In genomic region chr1:5982868-5983267, GRCh38 we compare ENCODE assay signal across 33 cellular contexts. TPM values are rescaled to one million over a fixed set of nuclear protein-coding genes. Genes with fewer than 3 reads are reported as not detected.
A peak's percentile ranks its signal among the peaks of the same experiment; 100 is the strongest.
DNase-seq lines count a peak whose midpoint lies in the region; ATAC-seq and TF ChIP-seq lines count a peak whose summit lies in the region.
"Had no signal": no experiment of that assay in that cellular context is flagged by ENCODE, and none has a peak within 500 bp of the region (broad histone marks: within the 10 kb centered on the region; RNA-seq: fewer than 3 reads in every experiment).

No MANE protein-coding gene starts in this region.

- intact Hi-C loops in right cardiac atrium (cut with DNase I) (no loop called here), PC-3 (cut with micrococcal nuclease) (no loop called here)

- H3K4me3 ChIP-seq in cardiac muscle cell (no peak overlapping the region), right cardiac atrium (ENCODE audit: low read length) (no peak overlapping the region), PC-3 (ENCODE audit: low read length) (no peak overlapping the region), fibroblast of mammary gland (ENCODE audit: control insufficient read depth, low read depth, low read length) (no peak overlapping the region)
- H3K4me3 ChIP-seq: esophagus squamous epithelium, left lung, smooth muscle cell, stomach, thyroid gland had no signal

- H2AFZ ChIP-seq in PC-3 (ENCODE audit: low read length): no peak overlapping the region

- H3K9me3 ChIP-seq in cardiac muscle cell (ENCODE audit: low read depth) (no peaks in the 10 kb centered on the region), right cardiac atrium (ENCODE audit: control insufficient read depth, low read length) (no peaks in the 10 kb centered on the region), PC-3 (ENCODE audit: low read length) (no peaks in the 10 kb centered on the region)
- H3K9me3 ChIP-seq: Caco-2, esophagus squamous epithelium, left lung, stomach, thyroid gland had no signal

- DNase-seq in cardiac muscle cell (ENCODE audit: low read depth in 1 of 2, low spot score in 1 of 2) (peak in 1 of 2 donors; percentile 73), right cardiac atrium (no peak), PC-3 (no peak), fibroblast of mammary gland (ENCODE audit: low read depth) (peak; percentile 93), HCEC 1CT (no peak), NCI-H2029 (lab: John Stamatoyannopoulos, UW) (no peak), NCI-H2171 treated with DMSO at 0.1 percent for 48 hours (lab: John Stamatoyannopoulos, UW) (no peak)
- DNase-seq: activated CD4-positive, alpha-beta T cell treated with anti-CD3 and anti-CD28 coated beads for 1 hour; activated CD8-positive, alpha-beta T cell treated with anti-CD3 and anti-CD28 coated beads, Interleukin-2, amount 10 ng/mL, durations not matched to agents 7 days and 5 days; activated T-cell treated with anti-CD3 and anti-CD28 coated beads for 4 hours; aorta; Caco-2; caudate nucleus; cortex of kidney; effector memory CD8-positive, alpha-beta T cell; esophagus squamous epithelium; GDM1; H9; Kasumi-1; left lung; MV-4-11; naive B cell; NCI-H1694; NCI-H748 treated with DMSO at 0.1 percent for 48 hours; OCI-M1; Right ventricle myocardium superior; stimulated activated CD4-positive, alpha-beta T cell treated with anti-CD3 and anti-CD28 coated beads, Interleukin-1b, Interleukin-23, amount 100 ng/mL, for 48 hours; stomach; thyroid gland had no signal

- H3K79me2 ChIP-seq in PC-3 (ENCODE audit: low read length): peaks cover 3% of the 10 kb centered on the region; the same call in 1 of the 2 replicates

- H3K9me2 ChIP-seq in PC-3 (replicated peaks; ENCODE audit: low read length): no peaks in the 10 kb centered on the region

- CTCF ChIA-PET in PC-3 (lab: Charles Lee): interaction anchor here (0.6 kb wide), 1 partner anchor 54 kb away, joined by 3 read pairs; no protein-coding TSS in a partner anchor

- H3K4me1 ChIP-seq in cardiac muscle cell (ENCODE audit: low read depth) (peaks cover 24% of the 10 kb centered on the region), right cardiac atrium (ENCODE audit: control insufficient read depth, insufficient read depth, low read length) (no peaks in the 10 kb centered on the region), PC-3 (ENCODE audit: insufficient read depth, low read length) (peaks cover 10% of the 10 kb centered on the region)
- H3K4me1 ChIP-seq: Caco-2 had no signal

- no peaks in the 10 kb centered on the region for H3K36me3 ChIP-seq in cardiac muscle cell
- H3K36me3 ChIP-seq in PC-3 (ENCODE audit: low read depth, low read length): peaks cover 7% of the 10 kb centered on the region; the same call in 1 of the 2 replicates
- H3K36me3 ChIP-seq: thyroid gland had no signal

- no TSS peak for BruUV-seq in PC-3 (replicated peaks; lab: Mats Ljungman, UMichigan)

- H4K20me1 ChIP-seq in PC-3 (ENCODE audit: low read length): no peaks in the 10 kb centered on the region

- H3K27ac ChIP-seq in cardiac muscle cell (peak overlapping the region; percentile 1), right cardiac atrium (ENCODE audit: low read length) (no peak overlapping the region), PC-3 (ENCODE audit: low read length) (peak overlapping the region; percentile 15; the same call in 1 of the 2 replicates)
- H3K27ac ChIP-seq: C4-2B, esophagus squamous epithelium, left lung, stomach, thyroid gland had no signal

- H3F3A ChIP-seq in PC-3 (ENCODE audit: low read length, unreplicated experiment): no peaks in the 10 kb centered on the region

- no peaks in the 10 kb centered on the region for H3K27me3 ChIP-seq in cardiac muscle cell
- no peaks in the 10 kb centered on the region for H3K27me3 ChIP-seq in right cardiac atrium (ENCODE audit: control insufficient read depth, insufficient read depth)
- H3K27me3 ChIP-seq in PC-3 (ENCODE audit: low read length): no peaks in the 10 kb centered on the region
- H3K27me3 ChIP-seq: esophagus squamous epithelium, left lung, stomach, thyroid gland had no signal

- no peak for ATAC-seq in right cardiac atrium
- ATAC-seq in PC-3: no peak
- ATAC-seq in GM19328 (IDR thresholded peaks at IDR 0.05; ENCODE audit: unreplicated experiment): no peak
- ATAC-seq: activated CD8-positive, alpha-beta T cell treated with anti-CD3 and anti-CD28 coated beads, Interleukin-2, amount 10 ng/mL, durations not matched to agents 7 days and 5 days; activated naive CD4-positive, alpha-beta T cell treated with anti-CD3 and anti-CD28 coated beads, Interleukin-2, amount 50 U/mL, for 72 hours; effector memory CD8-positive, alpha-beta T cell; left lung had no signal

- 74% methylated on average over 5 of the region's 5 CpGs for WGBS in right cardiac atrium

- no peak overlapping the region for H3K9ac ChIP-seq in PC-3 (ENCODE audit: low read length)

- H3K4me2 ChIP-seq in PC-3 (ENCODE audit: low read length): no peak overlapping the region
- H3K4me2 ChIP-seq: smooth muscle cell had no signal

- POLR2A ChIA-PET in PC-3 (lab: Charles Lee; ENCODE audit: unreplicated experiment): no interaction called here

- no peak for TF ChIP-seq CTCF in cardiac muscle cell (IDR thresholded peaks at IDR 0.05; ENCODE audit: low read depth, low read length)
- no peak for TF ChIP-seq CTCF in PC-3 (conservative IDR thresholded peaks at IDR 0.05; ENCODE audit: low read depth, low read length)
- no peak for TF ChIP-seq CTCF in fibroblast of mammary gland (conservative IDR thresholded peaks at IDR 0.05; ENCODE audit: control insufficient read depth, insufficient read depth, low read depth, low read length)

RNA-seq across cellular contexts. Expression of gene NPHP4, which starts 9.4 kb away (rescaled TPM):
- total RNA-seq in cardiac muscle cell (9.4 and 12.7 TPM in 2 replicates), right cardiac atrium (1 to 10 TPM; 4.8 to 6.0 (median 5.4) TPM), PC-3 (2014; rRNA removed) (18.8 and 23.8 TPM in 2 replicates)
- polyA plus RNA-seq in cardiac muscle cell (6.4 and 7.3 TPM in 2 replicates), right cardiac atrium (2.8 TPM)
